ENCODE assay signal across 17 cellular contexts in genomic region chr20:33841439-33841799, GRCh38.
"Had no signal": no experiment of that assay in that cellular context is flagged by ENCODE, and none has a peak within 500 bp of the region (broad histone marks: within the 10 kb centered on the region; RNA-seq: fewer than 3 reads in every experiment).

No MANE protein-coding gene starts in this region.

- H3K4me3 ChIP-seq: breast epithelium, dorsolateral prefrontal cortex, esophagus muscularis mucosa, lower lobe of right lung, prostate gland, thoracic aorta had no signal

- H3K9me3 ChIP-seq: breast epithelium, esophagus muscularis mucosa, lower lobe of right lung, prostate gland, thoracic aorta had no signal

- H3K27ac Mint-ChIP-seq: activated CD4-positive, alpha-beta memory T cell treated with anti-CD3 and anti-CD28 coated beads, Interleukin-2, amount 10 ng/mL, durations not matched to agents 7 days and 5 days; activated naive CD8-positive, alpha-beta T cell treated with anti-CD3 and anti-CD28 coated beads for 36 hours; stimulated activated naive CD8-positive, alpha-beta T cell treated with anti-CD3 and anti-CD28 coated beads, Interleukin-15, Interleukin-2, amounts not matched to agents 100 ng/mL and 50 ng/mL, for 24 hours had no signal

- DNase-seq: activated CD4-positive, alpha-beta memory T cell treated with anti-CD3 and anti-CD28 coated beads, Interleukin-2, amount 10 ng/mL, durations not matched to agents 7 days and 5 days; activated CD4-positive, alpha-beta T cell treated with anti-CD3 and anti-CD28 coated beads for 1 hour; activated naive CD8-positive, alpha-beta T cell treated with anti-CD3 and anti-CD28 coated beads for 36 hours; anterior cingulate cortex; dorsolateral prefrontal cortex; glutamatergic neuron; left cardiac atrium; lower lobe of right lung; naive B cell; occipital lobe; stimulated activated CD4-positive, alpha-beta T cell treated with anti-CD3 and anti-CD28 coated beads, Interleukin-4, amount 100 ng/mL, for 1 hour; stimulated activated CD8-positive, alpha-beta memory T cell treated with anti-CD3 and anti-CD28 coated beads, Interleukin-4, amount 100 ng/mL, for 48 hours had no signal

- H3K27me3 ChIP-seq: breast epithelium, dorsolateral prefrontal cortex, esophagus muscularis mucosa had no signal

- ATAC-seq: left cardiac atrium, lower lobe of right lung had no signal

- H3K27me3 Mint-ChIP-seq: activated CD4-positive, alpha-beta memory T cell treated with anti-CD3 and anti-CD28 coated beads, Interleukin-2, amount 10 ng/mL, durations not matched to agents 7 days and 5 days; activated naive CD8-positive, alpha-beta T cell treated with anti-CD3 and anti-CD28 coated beads for 36 hours; naive B cell; stimulated activated naive CD8-positive, alpha-beta T cell treated with anti-CD3 and anti-CD28 coated beads, Interleukin-15, Interleukin-2, amounts not matched to agents 100 ng/mL and 50 ng/mL, for 24 hours had no signal

- H3K27ac ChIP-seq: esophagus muscularis mucosa, lower lobe of right lung, prostate gland, thoracic aorta had no signal

- H3K9me3 Mint-ChIP-seq: activated CD4-positive, alpha-beta memory T cell treated with anti-CD3 and anti-CD28 coated beads, Interleukin-2, amount 10 ng/mL, durations not matched to agents 7 days and 5 days; activated naive CD8-positive, alpha-beta T cell treated with anti-CD3 and anti-CD28 coated beads for 36 hours; naive B cell; stimulated activated naive CD8-positive, alpha-beta T cell treated with anti-CD3 and anti-CD28 coated beads, Interleukin-15, Interleukin-2, amounts not matched to agents 100 ng/mL and 50 ng/mL, for 24 hours had no signal

- H3K36me3 ChIP-seq: breast epithelium, esophagus muscularis mucosa, prostate gland, thoracic aorta had no signal

- H3K4me3 Mint-ChIP-seq: activated CD4-positive, alpha-beta memory T cell treated with anti-CD3 and anti-CD28 coated beads, Interleukin-2, amount 10 ng/mL, durations not matched to agents 7 days and 5 days; activated naive CD8-positive, alpha-beta T cell treated with anti-CD3 and anti-CD28 coated beads for 36 hours; stimulated activated naive CD8-positive, alpha-beta T cell treated with anti-CD3 and anti-CD28 coated beads, Interleukin-15, Interleukin-2, amounts not matched to agents 100 ng/mL and 50 ng/mL, for 24 hours had no signal

- H3K36me3 Mint-ChIP-seq: naive B cell had no signal
